Comparison of ENCODE assay signal across 18 cellular contexts in the genomic region with DNA sequence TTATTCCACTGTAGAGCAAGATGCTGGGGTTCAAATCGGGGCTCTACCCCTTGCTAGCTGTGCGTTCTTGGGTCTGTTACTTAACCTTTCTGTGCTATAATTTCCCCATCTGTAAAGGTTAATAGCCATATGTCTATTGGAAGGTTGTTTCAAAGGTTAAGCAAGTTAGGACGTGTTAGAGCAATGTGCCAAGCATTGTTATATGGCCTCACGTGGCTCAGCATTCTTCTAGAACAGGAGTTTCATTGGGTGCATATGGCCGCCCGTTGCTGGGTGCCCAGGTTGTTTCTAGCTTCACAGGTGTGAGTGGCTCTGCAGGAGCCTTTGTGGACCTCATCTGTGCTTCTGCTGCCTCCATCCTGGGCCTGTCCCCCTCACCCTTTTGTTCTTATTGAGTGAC.
"Had no signal": no experiment of that assay in that cellular context is flagged by ENCODE, and none has a peak within 500 bp of the region (broad histone marks: within the 10 kb centered on the region; RNA-seq: fewer than 3 reads in every experiment).

No MANE protein-coding gene starts in this region.

- H3K27me3 ChIP-seq: foreskin keratinocyte, right atrium auricular region, upper lobe of right lung had no signal

- H3K27ac ChIP-seq: foreskin keratinocyte, right atrium auricular region, skin epidermis, upper lobe of right lung, WERI-Rb-1 had no signal

- H3K9me3 ChIP-seq: upper lobe of right lung had no signal

- ATAC-seq: activated T-cell treated with anti-CD3 and anti-CD28 coated beads, Interleukin-2, amount 50 U/mL, for 72 hours; foreskin keratinocyte; left lobe of liver; upper lobe of right lung had no signal

- DNase-seq: activated CD4-positive, alpha-beta T cell treated with anti-CD3 and anti-CD28 coated beads for 1 hour; activated gamma-delta T cell; activated T-cell treated with anti-CD3 and anti-CD28 coated beads, Interleukin-2, amount 50 U/mL, for 72 hours; dermis blood vessel endothelial cell; effector memory CD4-positive, alpha-beta T cell; foreskin keratinocyte; midbrain; occipital lobe; stimulated activated CD4-positive, alpha-beta T cell treated with anti-CD3 and anti-CD28 coated beads, Interleukin-4, amount 100 ng/mL, for 1 hour; SW 1271; T-helper 2 cell; upper lobe of right lung; WERI-Rb-1 had no signal

- H3K4me3 ChIP-seq: lung, right atrium auricular region, skin epidermis, thoracic aorta, upper lobe of right lung had no signal

- H3K36me3 ChIP-seq: right atrium auricular region, thoracic aorta, upper lobe of right lung, WERI-Rb-1 had no signal
